26 cellular contexts compared by ENCODE assay signal in the genomic region with DNA sequence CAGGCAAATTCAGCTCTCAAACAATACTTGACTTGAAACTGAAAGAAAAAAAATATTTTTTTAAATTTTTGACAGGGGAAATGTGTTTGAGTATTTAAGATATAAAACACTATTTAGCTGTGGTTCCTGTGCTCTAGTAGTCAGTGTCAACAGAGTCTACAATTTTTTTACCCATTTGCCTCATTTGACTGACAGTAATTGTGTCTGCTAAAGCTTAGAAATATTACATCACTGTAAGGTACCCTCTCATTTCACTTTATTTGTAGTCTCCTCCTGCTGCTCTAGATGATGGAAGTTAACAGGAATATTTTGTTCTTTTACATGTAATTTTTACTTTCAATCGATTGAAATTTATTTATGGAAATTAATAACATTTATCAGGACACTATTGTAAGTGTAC.
"Had no signal": no experiment of that assay in that cellular context is flagged by ENCODE, and none has a peak within 500 bp of the region (broad histone marks: within the 10 kb centered on the region; RNA-seq: fewer than 3 reads in every experiment).

No MANE protein-coding gene starts in this region.

- H3K4me2 ChIP-seq: hepatocyte had no signal

- DNase-seq: colonic mucosa; cortex of kidney; dermis blood vessel endothelial cell; dorsolateral prefrontal cortex; effector CD4-positive, alpha-beta T cell; effector CD8-positive, alpha-beta T cell; effector memory CD4-positive, alpha-beta T cell; effector memory CD8-positive, alpha-beta T cell; endodermal cell; erythroblast; esophagus squamous epithelium; foreskin fibroblast; foreskin keratinocyte; foreskin melanocyte; gastrocnemius medialis; glutamatergic neuron; head of caudate nucleus; heart left ventricle; heart right ventricle had no signal

- ATAC-seq: effector memory CD8-positive, alpha-beta T cell; esophagus mucosa; foreskin keratinocyte; gastrocnemius medialis; gastroesophageal sphincter; heart left ventricle; heart right ventricle had no signal

- H3K27ac Mint-ChIP-seq: dendritic cell treated with granulocyte-macrophage colony-stimulating factor and Interleukin-4, amounts not matched to agents 40 ng/mL and 50 ng/mL, for 4 days; effector memory CD8-positive, alpha-beta T cell; endodermal cell had no signal

- H3K27me3 Mint-ChIP-seq: dendritic cell treated with granulocyte-macrophage colony-stimulating factor and Interleukin-4, amounts not matched to agents 40 ng/mL and 50 ng/mL, for 4 days; effector memory CD8-positive, alpha-beta T cell had no signal

- H3K9me3 Mint-ChIP-seq: dendritic cell treated with granulocyte-macrophage colony-stimulating factor and Interleukin-4, amounts not matched to agents 40 ng/mL and 50 ng/mL, for 4 days had no signal

- H3K27me3 ChIP-seq: colonic mucosa, dorsolateral prefrontal cortex, esophagus muscularis mucosa, esophagus squamous epithelium, foreskin keratinocyte, gastrocnemius medialis, gastroesophageal sphincter, heart left ventricle, heart right ventricle, hepatocyte had no signal

- H3K4me1 Mint-ChIP-seq: endodermal cell had no signal

- H3K4me1 ChIP-seq: colonic mucosa, esophagus squamous epithelium, foreskin keratinocyte, gastrocnemius medialis, heart left ventricle, heart right ventricle had no signal

- H3K4me3 ChIP-seq: colonic mucosa, coronary artery, dorsolateral prefrontal cortex, esophagus muscularis mucosa, esophagus squamous epithelium, gastrocnemius medialis, gastroesophageal sphincter, heart left ventricle, heart right ventricle, hepatocyte had no signal

- H3K36me3 ChIP-seq: colonic mucosa, esophagus muscularis mucosa, esophagus squamous epithelium, gastrocnemius medialis, gastroesophageal sphincter, heart left ventricle, heart right ventricle had no signal

- H2AFZ ChIP-seq: hepatocyte had no signal

- H3K4me3 Mint-ChIP-seq: dendritic cell treated with granulocyte-macrophage colony-stimulating factor and Interleukin-4, amounts not matched to agents 40 ng/mL and 50 ng/mL, for 4 days; effector memory CD8-positive, alpha-beta T cell; endodermal cell had no signal

- H3K79me2 ChIP-seq: hepatocyte had no signal

- H3K9me3 ChIP-seq: colonic mucosa, esophagus muscularis mucosa, esophagus squamous epithelium, gastrocnemius medialis, gastroesophageal sphincter had no signal

- H3K27ac ChIP-seq: colonic mucosa, coronary artery, dorsolateral prefrontal cortex, epithelial cell of prostate, esophagus muscularis mucosa, esophagus squamous epithelium, foreskin keratinocyte, gastrocnemius medialis, gastroesophageal sphincter, heart left ventricle, heart right ventricle, hepatocyte had no signal
